Comparison of ENCODE assay signal across 1 cellular context in genomic region chr2:43349944-43350343, GRCh38.
A peak's percentile ranks its signal among the peaks of the same experiment; 100 is the strongest.
TF ChIP-seq lines count a peak whose summit lies in the region.

No MANE protein-coding gene starts in this region.

TF ChIP-seq in HepG2, 621 proteins besides CTCF, POLR2A, EP300 and RAD21 (continued from another document):
- TF ChIP-seq ZNF451 (CRISPR knock-in tag; IDR thresholded peaks at IDR 0.05) (no peak), JUNB (CRISPR knock-in tag; IDR thresholded peaks at IDR 0.05; ENCODE audit: borderline replicate concordance) (no peak), ZNF337 (CRISPR knock-in tag; IDR thresholded peaks at IDR 0.05; ENCODE audit: borderline replicate concordance, low read depth) (no peak), DBP (CRISPR knock-in tag; IDR thresholded peaks at IDR 0.05; ENCODE audit: not compliant biosample characterization) (no peak), KLF6 (CRISPR knock-in tag; IDR thresholded peaks at IDR 0.05) (no peak), HNRNPUL1 (IDR thresholded peaks at IDR 0.05; ENCODE audit: low read depth, low read length) (no peak), ZNF740 (CRISPR knock-in tag; IDR thresholded peaks at IDR 0.05) (no peak), SOX13 (IDR thresholded peaks at IDR 0.05) (no peak), SOX13 (CRISPR knock-in tag; conservative IDR thresholded peaks at IDR 0.05 in 1 of 2, IDR thresholded peaks at IDR 0.05 in 1 of 2) (peak in 1 of 2 experiments; percentile 29; a peak in 1 of 4 replicates), ZNF768 (CRISPR knock-in tag; IDR thresholded peaks at IDR 0.05) (no peak), ZNF639 (CRISPR knock-in tag; conservative IDR thresholded peaks at IDR 0.05) (no peak), ZNF83 (CRISPR knock-in tag; IDR thresholded peaks at IDR 0.05; ENCODE audit: borderline replicate concordance) (no peak), GATAD2A (CRISPR knock-in tag; IDR thresholded peaks at IDR 0.05) (0 out of 2 replicates have a peak, but pooled peaks have one; percentile 26), KLF16 (CRISPR knock-in tag; IDR thresholded peaks at IDR 0.05) (no peak), PPARG (CRISPR knock-in tag; conservative IDR thresholded peaks at IDR 0.05) (peak; percentile 61; the same call in 1 of the 2 replicates), ZNF567 (CRISPR knock-in tag; IDR thresholded peaks at IDR 0.05; ENCODE audit: borderline replicate concordance) (no peak), MAFF (IDR thresholded peaks at IDR 0.05; ENCODE audit: low read depth, low read length) (no peak), POGZ (CRISPR knock-in tag; IDR thresholded peaks at IDR 0.05) (no peak), ZNF687 (CRISPR knock-in tag; IDR thresholded peaks at IDR 0.05) (no peak)
